Comparison of ENCODE assay signal across 27 cellular contexts in the genomic region with DNA sequence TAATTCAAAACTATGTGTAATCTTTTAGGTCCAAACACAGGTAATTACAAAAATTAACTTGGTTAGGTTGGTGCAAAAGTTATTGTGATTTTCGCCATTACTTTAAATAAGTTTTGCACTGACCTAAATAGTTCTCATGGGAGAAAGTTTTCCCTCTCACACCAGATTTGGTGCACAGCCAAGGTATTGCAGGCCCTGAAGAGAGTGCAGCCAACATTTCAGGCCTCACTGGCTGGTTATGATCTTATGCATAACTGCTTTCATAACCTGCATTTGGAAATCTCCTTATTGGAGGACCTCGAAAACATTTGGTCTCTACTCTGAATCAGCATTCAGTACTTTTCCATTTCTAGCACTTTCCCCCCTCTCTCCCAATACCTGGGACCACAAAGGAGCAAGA.
"Had no signal": no experiment of that assay in that cellular context is flagged by ENCODE, and none has a peak within 500 bp of the region (broad histone marks: within the 10 kb centered on the region; RNA-seq: fewer than 3 reads in every experiment).

No MANE protein-coding gene starts in this region.

- H3K9me3 ChIP-seq: colonic mucosa, esophagus squamous epithelium, gastrocnemius medialis, heart right ventricle, lower lobe of right lung, mucosa of descending colon had no signal

- ATAC-seq: effector memory CD8-positive, alpha-beta T cell; esophagus mucosa; gastrocnemius medialis; left colon; left lobe of liver; left ventricle myocardium superior; lower lobe of right lung; mucosa of descending colon had no signal

- DNase-seq: colonic mucosa; cortex of kidney; effector CD8-positive, alpha-beta T cell; effector memory CD8-positive, alpha-beta T cell; endodermal cell; erythroblast; esophagus squamous epithelium; foreskin fibroblast; foreskin melanocyte; gastrocnemius medialis; glutamatergic neuron; head of caudate nucleus; heart right ventricle; hypothalamus; immature natural killer cell; islet precursor cell; kidney; kidney glomerular epithelial cell; left colon; left ventricle myocardium superior; lower lobe of right lung; mesenchymal stem cell; mucosa of descending colon; naive B cell had no signal

- H3K4me3 ChIP-seq: colonic mucosa, esophagus squamous epithelium, gastrocnemius medialis, heart right ventricle, lower lobe of right lung, mucosa of descending colon had no signal

- H3K27ac ChIP-seq: colonic mucosa, epithelial cell of prostate, esophagus squamous epithelium, gastrocnemius medialis, heart right ventricle, lower lobe of right lung had no signal

- H3K27me3 ChIP-seq: colonic mucosa, esophagus squamous epithelium, gastrocnemius medialis, heart right ventricle had no signal

- H3K4me1 ChIP-seq: colonic mucosa, esophagus squamous epithelium, gastrocnemius medialis, heart right ventricle, lower lobe of right lung had no signal

- H3K36me3 ChIP-seq: colonic mucosa, esophagus squamous epithelium, gastrocnemius medialis, heart right ventricle, lower lobe of right lung had no signal
